ENCODE assay signal across 2 cellular contexts in the genomic region with DNA sequence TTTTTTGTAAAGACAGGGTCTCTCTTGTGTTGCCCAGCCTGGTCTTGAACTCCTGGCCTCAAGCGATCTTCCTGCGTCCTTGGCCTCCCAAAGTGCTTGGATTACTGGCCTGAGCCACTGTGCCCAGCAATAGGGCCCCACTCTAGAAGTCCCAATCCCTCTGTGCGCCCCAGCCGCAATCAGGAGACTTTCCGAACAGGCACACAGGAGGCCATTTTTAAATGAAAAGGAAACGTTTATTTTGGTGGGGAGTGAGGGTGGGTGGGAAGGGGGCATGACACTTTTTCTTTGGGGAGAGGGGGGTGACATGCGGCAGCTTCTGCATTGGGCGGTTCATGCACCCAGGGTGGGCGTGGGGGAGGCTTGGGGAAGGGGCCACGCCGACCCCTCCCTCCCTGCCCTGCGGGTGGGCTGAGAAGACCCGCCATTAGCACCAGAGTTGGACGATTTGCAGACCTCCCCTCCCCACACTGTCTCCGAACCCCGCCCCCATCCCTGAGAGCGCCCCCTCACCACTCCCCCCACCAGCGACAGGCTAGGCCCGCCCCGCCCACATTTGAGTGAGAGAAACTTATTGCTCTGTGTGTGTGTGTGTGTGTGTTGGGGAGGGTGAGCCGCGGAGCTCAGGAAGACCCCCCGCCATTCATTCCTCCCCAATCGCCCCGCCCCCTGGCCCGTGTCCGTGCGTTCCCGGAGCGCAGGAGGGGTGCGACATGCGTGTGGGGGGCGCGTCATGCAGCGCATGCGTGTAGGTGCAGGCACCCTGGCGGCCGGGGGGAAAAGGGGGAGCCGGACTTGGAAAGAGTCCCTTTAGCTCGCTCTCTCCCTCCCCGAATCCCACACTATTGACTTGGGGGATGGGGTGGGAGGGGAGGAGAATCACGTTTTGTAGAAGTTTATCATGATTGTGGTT.
TF ChIP-seq lines count a peak whose summit lies in the region.

No MANE protein-coding gene starts in this region.

TF ChIP-seq in IMR-90, 13 proteins besides CTCF, POLR2A, EP300 and RAD21:
- TF ChIP-seq BHLHE40 (IDR thresholded peaks at IDR 0.05; ENCODE audit: low read depth, low read length), result no peak
- TF ChIP-seq MAFK (IDR thresholded peaks at IDR 0.05; ENCODE audit: low read depth, low read length), result no peak
- TF ChIP-seq MAZ (IDR thresholded peaks at IDR 0.05; ENCODE audit: borderline replicate concordance, low read depth, low read length), result no peak
- TF ChIP-seq, protein P1, sequence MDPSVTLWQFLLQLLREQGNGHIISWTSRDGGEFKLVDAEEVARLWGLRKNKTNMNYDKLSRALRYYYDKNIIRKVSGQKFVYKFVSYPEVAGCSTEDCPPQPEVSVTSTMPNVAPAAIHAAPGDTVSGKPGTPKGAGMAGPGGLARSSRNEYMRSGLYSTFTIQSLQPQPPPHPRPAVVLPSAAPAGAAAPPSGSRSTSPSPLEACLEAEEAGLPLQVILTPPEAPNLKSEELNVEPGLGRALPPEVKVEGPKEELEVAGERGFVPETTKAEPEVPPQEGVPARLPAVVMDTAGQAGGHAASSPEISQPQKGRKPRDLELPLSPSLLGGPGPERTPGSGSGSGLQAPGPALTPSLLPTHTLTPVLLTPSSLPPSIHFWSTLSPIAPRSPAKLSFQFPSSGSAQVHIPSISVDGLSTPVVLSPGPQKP (IDR thresholded peaks at IDR 0.05; ENCODE audit: borderline replicate concordance, low read depth, low read length), result no peak
- no peak for TF ChIP-seq CEBPB (IDR thresholded peaks at IDR 0.05; ENCODE audit: low read depth, low read length)
- TF ChIP-seq RFX5 (IDR thresholded peaks at IDR 0.05; ENCODE audit: low read depth, low read length), result no peak
- TF ChIP-seq NFE2L2 (IDR thresholded peaks at IDR 0.05; ENCODE audit: low read depth, low read length), result no peak
- TF ChIP-seq SMC3 (IDR thresholded peaks at IDR 0.05; ENCODE audit: low read depth, low read length), result no peak
- no peak for TF ChIP-seq CHD1 (IDR thresholded peaks at IDR 0.05; ENCODE audit: low read depth, low read length)

TF ChIP-seq in HepG2, 621 proteins besides CTCF, POLR2A, EP300 and RAD21 (continues in another document):
- TF ChIP-seq HNRNPH1 (optimal IDR thresholded peaks at IDR 0.05; ENCODE audit: low read depth, low read length) (no peak), MEF2D (CRISPR knock-in tag; IDR thresholded peaks at IDR 0.05) (peak; percentile 47; the same call in 1 of the 2 replicates), RBM39 (IDR thresholded peaks at IDR 0.05; ENCODE audit: low read depth, low read length, poor library complexity, severe bottlenecking) (no peak), HDAC2 (CRISPR knock-in tag; IDR thresholded peaks at IDR 0.05) (0 out of 2 replicates have a peak, but pooled peaks have one; percentile 18), AGO1 (IDR thresholded peaks at IDR 0.05; ENCODE audit: low read depth, low read length, poor library complexity, severe bottlenecking) (peak; percentile 91), HNRNPLL (IDR thresholded peaks at IDR 0.05; ENCODE audit: low read depth, low read length, poor library complexity, severe bottlenecking) (peak; percentile 46), CBX2 (IDR thresholded peaks at IDR 0.05; ENCODE audit: low read depth, low read length) (no peak), CBX2 (CRISPR knock-in tag; IDR thresholded peaks at IDR 0.05; ENCODE audit: low read depth) (no peak), ESRRA (CRISPR knock-in tag; IDR thresholded peaks at IDR 0.05; ENCODE audit: low read depth) (no peak), ARNT (IDR thresholded peaks at IDR 0.05) (no peak), FOXK1 (CRISPR knock-in tag; IDR thresholded peaks at IDR 0.05; ENCODE audit: borderline replicate concordance, low read depth) (0 out of 2 replicates have a peak, but pooled peaks have one; percentile 19), KAT8 (CRISPR knock-in tag; IDR thresholded peaks at IDR 0.05) (peak; percentile 27; the same call in 1 of the 2 replicates), HMG20B (CRISPR knock-in tag; conservative IDR thresholded peaks at IDR 0.05) (no peak), ZSCAN12 (CRISPR knock-in tag; IDR thresholded peaks at IDR 0.05) (no peak), ZNF337 (CRISPR knock-in tag; IDR thresholded peaks at IDR 0.05; ENCODE audit: borderline replicate concordance, low read depth) (no peak), ZNF556 (CRISPR knock-in tag; IDR thresholded peaks at IDR 0.05; ENCODE audit: borderline replicate concordance) (no peak), KDM2A (CRISPR knock-in tag; IDR thresholded peaks at IDR 0.05; ENCODE audit: borderline replicate concordance, low read depth) (peak; percentile 97), ZNF543 (CRISPR knock-in tag; IDR thresholded peaks at IDR 0.05) (0 out of 2 replicates have a peak, but pooled peaks have one; percentile 7), KAT2B (IDR thresholded peaks at IDR 0.05; ENCODE audit: borderline replicate concordance, low read depth, low read length) (no peak), ZNF251 (CRISPR knock-in tag; IDR thresholded peaks at IDR 0.05) (no peak), NONO (IDR thresholded peaks at IDR 0.05) (no peak), NONO (CRISPR knock-in tag; conservative IDR thresholded peaks at IDR 0.05) (0 out of 2 replicates have a peak, but pooled peaks have one; percentile 65), POGZ (CRISPR knock-in tag; IDR thresholded peaks at IDR 0.05) (0 out of 2 replicates have a peak, but pooled peaks have one; percentile 28), ZC3H13 (CRISPR knock-in tag; IDR thresholded peaks at IDR 0.05) (0 out of 2 replicates have a peak, but pooled peaks have one; percentile 25), NR2F2 (IDR thresholded peaks at IDR 0.05; ENCODE audit: borderline replicate concordance, low read depth) (no peak)
- TF ChIP-seq, protein P2, sequence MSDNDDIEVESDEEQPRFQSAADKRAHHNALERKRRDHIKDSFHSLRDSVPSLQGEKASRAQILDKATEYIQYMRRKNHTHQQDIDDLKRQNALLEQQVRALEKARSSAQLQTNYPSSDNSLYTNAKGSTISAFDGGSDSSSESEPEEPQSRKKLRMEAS (IDR thresholded peaks at IDR 0.05), result peak; percentile 60
- TF ChIP-seq, protein P3, sequence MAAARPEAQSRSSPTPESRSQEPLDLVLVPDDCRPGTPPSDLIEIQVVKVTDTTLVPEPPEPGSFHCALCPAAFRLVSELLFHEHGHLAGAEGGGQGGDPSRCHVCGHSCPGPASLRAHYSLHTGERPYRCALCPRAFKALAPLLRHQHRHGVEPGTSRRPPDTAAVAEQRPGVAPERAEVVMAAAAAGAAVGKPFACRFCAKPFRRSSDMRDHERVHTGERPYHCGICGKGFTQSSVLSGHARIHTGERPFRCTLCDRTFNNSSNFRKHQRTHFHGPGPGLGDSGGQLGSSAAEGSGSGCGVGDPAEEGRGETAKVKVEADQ (CRISPR knock-in tag; IDR thresholded peaks at IDR 0.05; ENCODE audit: borderline replicate concordance), result no peak
- TF ChIP-seq, protein P4, sequence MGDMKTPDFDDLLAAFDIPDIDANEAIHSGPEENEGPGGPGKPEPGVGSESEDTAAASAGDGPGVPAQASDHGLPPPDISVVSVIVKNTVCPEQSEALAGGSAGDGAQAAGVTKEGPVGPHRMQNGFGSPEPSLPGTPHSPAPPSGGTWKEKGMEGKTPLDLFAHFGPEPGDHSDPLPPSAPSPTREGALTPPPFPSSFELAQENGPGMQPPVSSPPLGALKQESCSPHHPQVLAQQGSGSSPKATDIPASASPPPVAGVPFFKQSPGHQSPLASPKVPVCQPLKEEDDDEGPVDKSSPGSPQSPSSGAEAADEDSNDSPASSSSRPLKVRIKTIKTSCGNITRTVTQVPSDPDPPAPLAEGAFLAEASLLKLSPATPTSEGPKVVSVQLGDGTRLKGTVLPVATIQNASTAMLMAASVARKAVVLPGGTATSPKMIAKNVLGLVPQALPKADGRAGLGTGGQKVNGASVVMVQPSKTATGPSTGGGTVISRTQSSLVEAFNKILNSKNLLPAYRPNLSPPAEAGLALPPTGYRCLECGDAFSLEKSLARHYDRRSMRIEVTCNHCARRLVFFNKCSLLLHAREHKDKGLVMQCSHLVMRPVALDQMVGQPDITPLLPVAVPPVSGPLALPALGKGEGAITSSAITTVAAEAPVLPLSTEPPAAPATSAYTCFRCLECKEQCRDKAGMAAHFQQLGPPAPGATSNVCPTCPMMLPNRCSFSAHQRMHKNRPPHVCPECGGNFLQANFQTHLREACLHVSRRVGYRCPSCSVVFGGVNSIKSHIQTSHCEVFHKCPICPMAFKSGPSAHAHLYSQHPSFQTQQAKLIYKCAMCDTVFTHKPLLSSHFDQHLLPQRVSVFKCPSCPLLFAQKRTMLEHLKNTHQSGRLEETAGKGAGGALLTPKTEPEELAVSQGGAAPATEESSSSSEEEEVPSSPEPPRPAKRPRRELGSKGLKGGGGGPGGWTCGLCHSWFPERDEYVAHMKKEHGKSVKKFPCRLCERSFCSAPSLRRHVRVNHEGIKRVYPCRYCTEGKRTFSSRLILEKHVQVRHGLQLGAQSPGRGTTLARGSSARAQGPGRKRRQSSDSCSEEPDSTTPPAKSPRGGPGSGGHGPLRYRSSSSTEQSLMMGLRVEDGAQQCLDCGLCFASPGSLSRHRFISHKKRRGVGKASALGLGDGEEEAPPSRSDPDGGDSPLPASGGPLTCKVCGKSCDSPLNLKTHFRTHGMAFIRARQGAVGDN (CRISPR knock-in tag; IDR thresholded peaks at IDR 0.05), result peak; percentile 81
- TF ChIP-seq, protein P5, sequence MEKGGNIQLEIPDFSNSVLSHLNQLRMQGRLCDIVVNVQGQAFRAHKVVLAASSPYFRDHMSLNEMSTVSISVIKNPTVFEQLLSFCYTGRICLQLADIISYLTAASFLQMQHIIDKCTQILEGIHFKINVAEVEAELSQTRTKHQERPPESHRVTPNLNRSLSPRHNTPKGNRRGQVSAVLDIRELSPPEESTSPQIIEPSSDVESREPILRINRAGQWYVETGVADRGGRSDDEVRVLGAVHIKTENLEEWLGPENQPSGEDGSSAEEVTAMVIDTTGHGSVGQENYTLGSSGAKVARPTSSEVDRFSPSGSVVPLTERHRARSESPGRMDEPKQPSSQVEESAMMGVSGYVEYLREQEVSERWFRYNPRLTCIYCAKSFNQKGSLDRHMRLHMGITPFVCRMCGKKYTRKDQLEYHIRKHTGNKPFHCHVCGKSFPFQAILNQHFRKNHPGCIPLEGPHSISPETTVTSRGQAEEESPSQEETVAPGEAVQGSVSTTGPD (CRISPR knock-in tag; IDR thresholded peaks at IDR 0.05), result no peak
- TF ChIP-seq, protein P6, sequence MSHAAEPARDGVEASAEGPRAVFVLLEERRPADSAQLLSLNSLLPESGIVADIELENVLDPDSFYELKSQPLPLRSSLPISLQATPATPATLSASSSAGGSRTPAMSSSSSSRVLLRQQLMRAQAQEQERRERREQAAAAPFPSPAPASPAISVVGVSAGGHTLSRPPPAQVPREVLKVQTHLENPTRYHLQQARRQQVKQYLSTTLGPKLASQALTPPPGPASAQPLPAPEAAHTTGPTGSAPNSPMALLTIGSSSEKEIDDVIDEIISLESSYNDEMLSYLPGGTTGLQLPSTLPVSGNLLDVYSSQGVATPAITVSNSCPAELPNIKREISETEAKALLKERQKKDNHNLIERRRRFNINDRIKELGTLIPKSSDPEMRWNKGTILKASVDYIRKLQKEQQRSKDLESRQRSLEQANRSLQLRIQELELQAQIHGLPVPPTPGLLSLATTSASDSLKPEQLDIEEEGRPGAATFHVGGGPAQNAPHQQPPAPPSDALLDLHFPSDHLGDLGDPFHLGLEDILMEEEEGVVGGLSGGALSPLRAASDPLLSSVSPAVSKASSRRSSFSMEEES (CRISPR knock-in tag; IDR thresholded peaks at IDR 0.05), result no peak
- TF ChIP-seq, protein P7, sequence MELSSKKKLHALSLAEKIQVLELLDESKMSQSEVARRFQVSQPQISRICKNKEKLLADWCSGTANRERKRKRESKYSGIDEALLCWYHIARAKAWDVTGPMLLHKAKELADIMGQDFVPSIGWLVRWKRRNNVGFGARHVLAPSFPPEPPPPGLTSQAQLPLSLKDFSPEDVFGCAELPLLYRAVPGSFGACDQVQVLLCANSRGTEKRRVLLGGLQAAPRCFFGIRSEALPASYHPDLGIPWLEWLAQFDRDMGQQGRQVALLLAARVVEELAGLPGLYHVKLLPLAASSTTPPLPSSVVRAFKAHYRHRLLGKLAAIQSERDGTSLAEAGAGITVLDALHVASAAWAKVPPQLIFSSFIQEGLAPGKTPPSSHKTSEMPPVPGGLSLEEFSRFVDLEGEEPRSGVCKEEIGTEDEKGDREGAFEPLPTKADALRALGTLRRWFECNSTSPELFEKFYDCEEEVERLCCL (CRISPR knock-in tag; IDR thresholded peaks at IDR 0.05; ENCODE audit: borderline replicate concordance), result no peak
- TF ChIP-seq, protein P8, sequence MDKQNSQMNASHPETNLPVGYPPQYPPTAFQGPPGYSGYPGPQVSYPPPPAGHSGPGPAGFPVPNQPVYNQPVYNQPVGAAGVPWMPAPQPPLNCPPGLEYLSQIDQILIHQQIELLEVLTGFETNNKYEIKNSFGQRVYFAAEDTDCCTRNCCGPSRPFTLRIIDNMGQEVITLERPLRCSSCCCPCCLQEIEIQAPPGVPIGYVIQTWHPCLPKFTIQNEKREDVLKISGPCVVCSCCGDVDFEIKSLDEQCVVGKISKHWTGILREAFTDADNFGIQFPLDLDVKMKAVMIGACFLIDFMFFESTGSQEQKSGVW (CRISPR knock-in tag; IDR thresholded peaks at IDR 0.05; ENCODE audit: borderline replicate concordance), result no peak
- TF ChIP-seq, protein P9, sequence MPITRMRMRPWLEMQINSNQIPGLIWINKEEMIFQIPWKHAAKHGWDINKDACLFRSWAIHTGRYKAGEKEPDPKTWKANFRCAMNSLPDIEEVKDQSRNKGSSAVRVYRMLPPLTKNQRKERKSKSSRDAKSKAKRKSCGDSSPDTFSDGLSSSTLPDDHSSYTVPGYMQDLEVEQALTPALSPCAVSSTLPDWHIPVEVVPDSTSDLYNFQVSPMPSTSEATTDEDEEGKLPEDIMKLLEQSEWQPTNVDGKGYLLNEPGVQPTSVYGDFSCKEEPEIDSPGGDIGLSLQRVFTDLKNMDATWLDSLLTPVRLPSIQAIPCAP (CRISPR knock-in tag; IDR thresholded peaks at IDR 0.05; ENCODE audit: low read depth), result no peak
- TF ChIP-seq, protein P10, sequence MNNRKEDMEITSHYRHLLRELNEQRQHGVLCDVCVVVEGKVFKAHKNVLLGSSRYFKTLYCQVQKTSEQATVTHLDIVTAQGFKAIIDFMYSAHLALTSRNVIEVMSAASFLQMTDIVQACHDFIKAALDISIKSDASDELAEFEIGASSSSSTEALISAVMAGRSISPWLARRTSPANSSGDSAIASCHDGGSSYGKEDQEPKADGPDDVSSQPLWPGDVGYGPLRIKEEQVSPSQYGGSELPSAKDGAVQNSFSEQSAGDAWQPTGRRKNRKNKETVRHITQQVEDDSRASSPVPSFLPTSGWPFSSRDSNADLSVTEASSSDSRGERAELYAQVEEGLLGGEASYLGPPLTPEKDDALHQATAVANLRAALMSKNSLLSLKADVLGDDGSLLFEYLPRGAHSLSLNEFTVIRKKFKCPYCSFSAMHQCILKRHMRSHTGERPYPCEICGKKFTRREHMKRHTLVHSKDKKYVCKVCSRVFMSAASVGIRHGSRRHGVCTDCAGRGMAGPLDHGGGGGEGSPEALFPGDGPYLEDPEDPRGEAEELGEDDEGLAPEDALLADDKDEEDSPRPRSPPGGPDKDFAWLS (CRISPR knock-in tag; IDR thresholded peaks at IDR 0.05; ENCODE audit: borderline replicate concordance), result no peak
- TF ChIP-seq, protein P11, sequence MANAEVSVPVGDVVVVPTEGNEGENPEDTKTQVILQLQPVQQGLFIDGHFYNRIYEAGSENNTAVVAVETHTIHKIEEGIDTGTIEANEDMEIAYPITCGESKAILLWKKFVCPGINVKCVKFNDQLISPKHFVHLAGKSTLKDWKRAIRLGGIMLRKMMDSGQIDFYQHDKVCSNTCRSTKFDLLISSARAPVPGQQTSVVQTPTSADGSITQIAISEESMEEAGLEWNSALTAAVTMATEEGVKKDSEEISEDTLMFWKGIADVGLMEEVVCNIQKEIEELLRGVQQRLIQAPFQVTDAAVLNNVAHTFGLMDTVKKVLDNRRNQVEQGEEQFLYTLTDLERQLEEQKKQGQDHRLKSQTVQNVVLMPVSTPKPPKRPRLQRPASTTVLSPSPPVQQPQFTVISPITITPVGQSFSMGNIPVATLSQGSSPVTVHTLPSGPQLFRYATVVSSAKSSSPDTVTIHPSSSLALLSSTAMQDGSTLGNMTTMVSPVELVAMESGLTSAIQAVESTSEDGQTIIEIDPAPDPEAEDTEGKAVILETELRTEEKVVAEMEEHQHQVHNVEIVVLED (CRISPR knock-in tag; IDR thresholded peaks at IDR 0.05; ENCODE audit: borderline replicate concordance), result peak; percentile 81
